Comparison of ENCODE assay signal across 8 cellular contexts in the genomic region with DNA sequence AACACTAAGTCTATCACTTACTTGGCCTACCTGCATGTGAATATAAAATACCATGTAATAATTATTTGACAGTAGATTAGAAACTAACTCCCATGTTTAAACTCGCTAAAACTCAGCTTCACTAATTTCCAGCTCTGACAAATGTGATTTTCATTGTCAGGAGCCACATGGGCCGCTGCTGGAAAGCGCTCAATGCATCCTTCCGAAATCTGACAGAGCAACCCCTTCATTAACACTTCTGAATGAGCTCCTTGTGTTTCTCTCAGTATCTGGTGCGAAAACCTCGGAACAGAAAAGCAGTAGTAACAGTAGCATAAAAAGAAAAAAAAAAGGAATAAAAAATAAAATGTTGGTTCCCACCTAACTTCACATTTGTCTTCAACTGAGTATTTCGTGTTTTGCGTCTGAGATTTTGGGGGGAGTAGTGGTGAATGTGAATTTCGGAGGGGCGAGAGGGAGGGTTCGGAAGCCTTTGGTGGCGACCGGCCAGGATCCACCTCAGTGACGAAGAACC. TPM values are rescaled to one million over a fixed set of nuclear protein-coding genes. Genes with fewer than 3 reads are reported as not detected.
DNase-seq lines count a peak whose midpoint lies in the region; ATAC-seq, FAIRE-seq and TF ChIP-seq lines count a peak whose summit lies in the region.

No MANE protein-coding gene starts in this region.

- DNase-seq in effector memory CD8-positive, alpha-beta T cell: no peak
- DNase-seq in naive thymus-derived CD4-positive, alpha-beta T cell: no peak
- no peak for DNase-seq in urothelium cell line (ENCODE audit: low spot score)
- no peak for DNase-seq in NK-92 treated with Interleukin-12 subunit alpha and Interleukin-12 subunit beta, amount 100 ng/mL, for 24 hours (lab: John Stamatoyannopoulos, UW)
- no peak for DNase-seq in activated effector memory CD4-positive, alpha-beta T cell treated with Interleukin-2 at 50 U/mL for 16 hours

- no peaks in the 10 kb centered on the region for H3F3A ChIP-seq in OCI-LY1 (ENCODE audit: insufficient read depth, low read length)

- no peaks in the 10 kb centered on the region for H4K20me1 ChIP-seq in OCI-LY1 (ENCODE audit: insufficient read depth, low read length)

- H3K4me1 ChIP-seq in ES-I3 (ENCODE audit: insufficient read depth, low read length) (peaks cover 6% of the 10 kb centered on the region), OCI-LY1 (ENCODE audit: insufficient read depth, low read length, severe bottlenecking) (peaks cover 22% of the 10 kb centered on the region)
- H3K4me1 ChIP-seq in naive thymus-derived CD4-positive, alpha-beta T cell (ENCODE audit: control insufficient read depth in 2 of 2, insufficient read depth in 2 of 2, low read length in 2 of 2): peaks cover 8 to 11% of the 10 kb centered on the region in 2 donors

- no peak for TF ChIP-seq CTCF in OCI-LY1 (IDR thresholded peaks at IDR 0.05; ENCODE audit: low read length)

- ATAC-seq in effector memory CD8-positive, alpha-beta T cell (replicated peaks): no peak
- ATAC-seq in naive thymus-derived CD4-positive, alpha-beta T cell: no peak
- no peak for ATAC-seq in GM21717 (IDR thresholded peaks at IDR 0.05; ENCODE audit: unreplicated experiment)

- H3K27me3 Mint-ChIP-seq in effector memory CD8-positive, alpha-beta T cell: no peaks in the 10 kb centered on the region
- H3K27me3 Mint-ChIP-seq in naive thymus-derived CD4-positive, alpha-beta T cell: no peaks in the 10 kb centered on the region

- H3K9me3 ChIP-seq in ES-I3 (ENCODE audit: control insufficient read depth, insufficient read depth, low read length) (no peaks in the 10 kb centered on the region), OCI-LY1 (ENCODE audit: low read length) (no peaks in the 10 kb centered on the region)
- H3K9me3 ChIP-seq in naive thymus-derived CD4-positive, alpha-beta T cell (ENCODE audit: control insufficient read depth in 2 of 3, low read length in 3 of 3): no peaks in the 10 kb centered on the region

- H3K27ac Mint-ChIP-seq in effector memory CD8-positive, alpha-beta T cell: peak overlapping the region; percentile 96 to 98
- H3K27ac Mint-ChIP-seq in naive thymus-derived CD4-positive, alpha-beta T cell: peak overlapping the region; percentile 94 to 99 (median 97)

- H3K36me3 Mint-ChIP-seq in effector memory CD8-positive, alpha-beta T cell (ENCODE audit: insufficient read depth): peaks cover 39% of the 10 kb centered on the region
- H3K36me3 Mint-ChIP-seq in naive thymus-derived CD4-positive, alpha-beta T cell: peaks cover 6 to 18% (median 14%) of the 10 kb centered on the region in 5 donors

- intact Hi-C loops in naive thymus-derived CD4-positive, alpha-beta T cell (cut with micrococcal nuclease): loop anchor here (1.0 to 5.0 kb wide), 17 partner anchors 62 to 1794 kb away; partner anchors contain the start of genes AGBL2 (in 2 of the 2), CELF1 (in 2 of the 2), FNBP4 (in 2 of the 2) and NDUFS3 (in 2 of the 2)

- POLR2A ChIA-PET in naive thymus-derived CD4-positive, alpha-beta T cell (lab: Charles Lee): no interaction called here

- CTCF ChIA-PET in naive thymus-derived CD4-positive, alpha-beta T cell (lab: Charles Lee): no interaction called here

- peak overlapping the region; percentile 89 to 94 for H3K4me3 Mint-ChIP-seq in effector memory CD8-positive, alpha-beta T cell
- H3K4me3 Mint-ChIP-seq in naive thymus-derived CD4-positive, alpha-beta T cell: peak overlapping the region; percentile 92 to 99 (median 96)

- peak overlapping the region; percentile 97 for H3K9ac ChIP-seq in ES-I3 (ENCODE audit: low read depth, low read length)
- H3K9ac ChIP-seq in OCI-LY1 (ENCODE audit: low read length): peak overlapping the region; percentile 95

- peak overlapping the region; percentile 99 for H3K4me3 ChIP-seq in OCI-LY1 (ENCODE audit: low read depth, low read length, poor library complexity, severe bottlenecking)
- H3K4me3 ChIP-seq in naive thymus-derived CD4-positive, alpha-beta T cell (ENCODE audit: low read length): peak overlapping the region; percentile 85

- no peak for FAIRE-seq in urothelium cell line (lab: Jason Lieb, UNC)

- H3K9me3 Mint-ChIP-seq in effector memory CD8-positive, alpha-beta T cell: no peaks in the 10 kb centered on the region
- no peaks in the 10 kb centered on the region for H3K9me3 Mint-ChIP-seq in naive thymus-derived CD4-positive, alpha-beta T cell

- peaks cover 18% of the 10 kb centered on the region in 2 donors for H3K4me1 Mint-ChIP-seq in effector memory CD8-positive, alpha-beta T cell (ENCODE audit: low read depth in 2 of 2)
- peaks cover 17 to 32% (median 25%) of the 10 kb centered on the region in 7 donors for H3K4me1 Mint-ChIP-seq in naive thymus-derived CD4-positive, alpha-beta T cell

- H3K79me2 ChIP-seq in OCI-LY1 (ENCODE audit: insufficient read depth, low read length): peaks cover 27% of the 10 kb centered on the region

- H2AFZ ChIP-seq in OCI-LY1 (ENCODE audit: low read length): 0 out of 2 replicates have a peak overlapping the region, but pooled peaks have one; percentile 81

- H3K4me2 ChIP-seq in OCI-LY1 (ENCODE audit: low read length): peak overlapping the region; percentile 92

- H3K27ac ChIP-seq in OCI-LY1 (ENCODE audit: low read depth, low read length, poor library complexity, severe bottlenecking): peak overlapping the region; percentile 58
- H3K27ac ChIP-seq in naive thymus-derived CD4-positive, alpha-beta T cell (ENCODE audit: low read depth, low read length): peak overlapping the region; percentile 83

- no peaks in the 10 kb centered on the region for H3K9me2 ChIP-seq in OCI-LY1 (ENCODE audit: low read depth, low read length)

- no peaks in the 10 kb centered on the region for H3K27me3 ChIP-seq in OCI-LY1 (ENCODE audit: insufficient read depth, low read length)
- H3K27me3 ChIP-seq in naive thymus-derived CD4-positive, alpha-beta T cell (ENCODE audit: control insufficient read depth in 2 of 2, insufficient read depth in 2 of 2, low read length in 2 of 2): no peaks in the 10 kb centered on the region

- H3K36me3 ChIP-seq in ES-I3 (ENCODE audit: insufficient read depth, low read length): peaks cover 12% of the 10 kb centered on the region
- peaks cover 28% of the 10 kb centered on the region for H3K36me3 ChIP-seq in OCI-LY1 (ENCODE audit: insufficient read depth, low read length)
- peaks cover 0 to 23% (median 0%) of the 10 kb centered on the region in 3 experiments for H3K36me3 ChIP-seq in naive thymus-derived CD4-positive, alpha-beta T cell (ENCODE audit: control insufficient read depth in 2 of 3, insufficient read depth in 3 of 3, low read length in 3 of 3)

RNA-seq across cellular contexts. Expression of gene MTCH2, which starts 0.7 kb away (rescaled TPM):
- 10 to 100 TPM; 19.8 to 88.6 (median 21.1) TPM for total RNA-seq in naive thymus-derived CD4-positive, alpha-beta T cell
- 10 to 100 TPM; 46.8 to 51.6 TPM for polyA plus RNA-seq in naive thymus-derived CD4-positive, alpha-beta T cell

RNA-seq across cellular contexts. Expression of gene C1QTNF4, which starts 47.4 kb away (rescaled TPM):
- 1 to 10 TPM in 3 of 5 experiments, under 1 TPM in 2; 0.36 to 2.3 (median 1.0) TPM for total RNA-seq in naive thymus-derived CD4-positive, alpha-beta T cell
- polyA plus RNA-seq in naive thymus-derived CD4-positive, alpha-beta T cell: not detected

RNA-seq across cellular contexts. Expression of gene FAM180B, which starts 55.2 kb away (rescaled TPM):
- 1 to 10 TPM in 1 of 5 experiments, under 1 TPM in 3, not detected in 1; 0.21 to 1.0 (median 0.30) TPM for total RNA-seq in naive thymus-derived CD4-positive, alpha-beta T cell
- polyA plus RNA-seq in naive thymus-derived CD4-positive, alpha-beta T cell: not detected
